Comparison of ENCODE assay signal across 1 cellular context in the genomic region with DNA sequence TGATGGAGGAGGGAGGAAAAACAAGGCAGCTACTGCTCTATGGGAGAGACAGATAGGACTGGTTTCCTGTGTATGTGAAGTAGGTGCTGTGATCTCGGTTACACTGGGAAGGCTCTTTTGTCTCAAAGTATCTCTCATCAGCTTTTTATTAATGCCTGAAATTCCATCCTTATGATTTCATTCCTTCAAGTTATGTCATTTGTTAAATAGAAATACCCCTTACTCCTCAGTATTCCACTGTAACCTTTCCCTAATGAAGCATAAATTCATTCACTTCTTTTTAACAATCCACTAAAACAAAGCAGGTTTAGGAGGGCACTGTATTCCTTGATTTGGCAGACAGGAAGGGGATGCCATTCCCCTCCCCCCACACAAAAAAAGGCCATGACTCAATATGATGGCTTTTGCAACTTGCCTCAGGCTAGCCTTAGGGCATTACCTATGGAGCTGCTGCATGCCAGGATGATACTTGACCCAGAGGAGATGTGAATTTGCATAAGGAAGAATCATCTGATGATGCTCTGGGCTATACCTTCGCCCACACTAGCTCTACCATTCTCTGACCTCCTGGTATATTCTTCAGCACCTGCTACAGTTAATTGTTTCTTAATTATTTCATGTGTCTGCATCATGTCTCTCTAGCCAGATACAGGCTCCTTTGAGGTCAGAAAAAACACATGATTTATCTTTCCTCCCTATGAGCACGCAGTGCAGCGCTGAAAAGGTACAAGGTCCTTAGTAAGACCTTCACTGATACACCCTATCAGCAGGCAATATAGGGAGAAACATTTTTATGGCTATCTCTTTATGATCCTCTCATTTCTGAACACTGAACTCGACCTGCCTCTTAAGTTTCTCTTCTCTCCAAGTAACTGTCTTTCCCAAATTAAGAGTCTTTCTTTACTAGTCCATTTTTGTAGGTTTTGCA.
TF ChIP-seq lines count a peak whose summit lies in the region.

No MANE protein-coding gene starts in this region.

TF ChIP-seq in HepG2, 621 proteins besides CTCF, POLR2A, EP300 and RAD21:
- TF ChIP-seq ZNF281 (CRISPR knock-in tag; IDR thresholded peaks at IDR 0.05; ENCODE audit: borderline replicate concordance): peak; percentile 34; the same call in 1 of the 2 replicates
- TF ChIP-seq ZBTB44 (CRISPR knock-in tag; IDR thresholded peaks at IDR 0.05): no peak
